In the genomic region with DNA sequence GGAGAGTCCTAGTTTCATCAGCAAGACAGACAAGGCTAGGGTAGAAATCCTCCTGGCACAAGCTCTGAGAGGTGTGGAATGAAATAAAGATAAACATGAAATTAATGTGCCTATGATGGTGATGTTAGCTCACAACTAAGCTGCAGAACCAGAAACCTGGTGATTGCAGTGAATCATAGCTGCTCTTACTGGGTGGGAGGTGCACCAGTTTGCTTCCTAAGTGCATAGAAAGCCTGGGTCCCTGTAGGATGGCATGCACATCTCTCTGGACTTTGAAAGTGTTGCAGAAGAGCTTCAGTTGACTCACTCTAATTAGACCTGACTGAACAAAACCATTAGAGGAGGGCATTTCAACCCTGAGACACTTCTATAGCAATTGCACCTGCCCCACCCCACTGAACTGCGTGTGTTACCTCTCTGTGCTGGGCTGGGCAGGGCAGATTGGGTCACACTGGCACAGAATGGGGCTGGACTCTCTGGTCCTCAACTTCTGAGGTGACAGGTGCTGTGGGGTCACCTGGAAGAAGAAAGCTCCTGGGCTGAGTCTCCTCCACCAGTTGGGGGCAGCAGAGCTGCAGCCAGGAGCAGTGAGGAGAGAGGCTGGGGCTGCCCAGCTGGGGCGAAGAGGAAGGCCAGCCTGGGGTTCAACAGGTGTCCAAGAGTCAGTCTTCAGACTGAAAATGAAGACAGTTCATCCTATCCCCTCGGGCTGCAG, we compare ENCODE assay signal across 12 cellular contexts. TPM values are rescaled to one million over a fixed set of nuclear protein-coding genes. Genes with fewer than 3 reads are reported as not detected.
DNase-seq lines count a peak whose midpoint lies in the region; ATAC-seq and TF ChIP-seq lines count a peak whose summit lies in the region.
"Had no signal": no experiment of that assay in that cellular context is flagged by ENCODE, and none has a peak within 500 bp of the region (broad histone marks: within the 10 kb centered on the region; RNA-seq: fewer than 3 reads in every experiment).

No MANE protein-coding gene starts in this region.

- peak; percentile 42 for TF ChIP-seq CTCF in A673 (conservative IDR thresholded peaks at IDR 0.05; ENCODE audit: low read depth, low read length)
- peak; percentile 77 for TF ChIP-seq CTCF in GM12874 (IDR thresholded peaks at IDR 0.05; ENCODE audit: insufficient read depth, low read depth, low read length)
- TF ChIP-seq CTCF in SK-N-SH (IDR thresholded peaks at IDR 0.05), result no peak; the same call in 1 of the 2 replicates

- peak; percentile 83 for ATAC-seq in left colon
- ATAC-seq in HG02981 (IDR thresholded peaks at IDR 0.05; ENCODE audit: unreplicated experiment), result no peak
- ATAC-seq in GM19463 (IDR thresholded peaks at IDR 0.05; ENCODE audit: unreplicated experiment), result no peak
- ATAC-seq: activated T-cell treated with anti-CD3 and anti-CD28 coated beads, Interleukin-2, amount 50 U/mL, for 72 hours had no signal

- POLR2A ChIA-PET in A673 (lab: Charles Lee; ENCODE audit: low non-redundant PET) (interaction anchor here (0.7 kb wide), 1 partner anchor 19 kb away, joined by 3 read pairs; no protein-coding TSS in a partner anchor), SK-N-SH (lab: Yijun Ruan, JAX) (no interaction called here)

- intact Hi-C loops in A673 (cut with micrococcal nuclease; ENCODE audit: unreplicated experiment), result no loop called here
- intact Hi-C loops in left colon (cut with DNase I, micrococcal nuclease), result no loop called here

- TF ChIP-seq EP300 in SK-N-SH (IDR thresholded peaks at IDR 0.05; ENCODE audit: borderline replicate concordance in 1 of 2, low read depth in 1 of 2, low read length in 1 of 2), result no peak

- H3K4me2 ChIP-seq in SK-N-SH, result no peak overlapping the region

- H3K4me1 ChIP-seq in A673 (ENCODE audit: insufficient read depth, low read length, poor library complexity, severe bottlenecking), result no peaks in the 10 kb centered on the region
- H3K4me1 ChIP-seq in SK-N-SH (ENCODE audit: control insufficient read depth in 1 of 2, insufficient read depth in 2 of 2, low read depth in 1 of 2, low read length in 1 of 2), result no peaks in the 10 kb centered on the region

- TF ChIP-seq RAD21 in SK-N-SH (IDR thresholded peaks at IDR 0.05; ENCODE audit: low read length), result no peak

- no peaks in the 10 kb centered on the region for H3K9me3 ChIP-seq in A673 (ENCODE audit: low read depth, low read length, poor library complexity, severe bottlenecking)
- no peaks in the 10 kb centered on the region for H3K9me3 ChIP-seq in SK-N-SH

- H3F3A ChIP-seq in SK-N-SH (replicated peaks; ENCODE audit: insufficient read depth), result no peaks in the 10 kb centered on the region

- no peak overlapping the region for H3K9ac ChIP-seq in SK-N-SH

- DNase-seq in A673 (ENCODE audit: low spot score), result no peak
- DNase-seq in SK-MEL-5 (ENCODE audit: low read depth, low spot score), result peak; percentile 22
- peak in 1 of 2 donors; percentile 41 for DNase-seq in left colon
- DNase-seq in T-helper 9 cell, result no peak
- no peak for DNase-seq in SK-N-SH
- DNase-seq: activated T-cell treated with anti-CD3 and anti-CD28 coated beads, Interleukin-2, amount 50 U/mL, for 72 hours; CD8-positive, alpha-beta memory T cell; NCI-H1436 treated with DMSO at 0.1 percent for 48 hours had no signal

- WGBS in SK-N-SH (ENCODE audit: low lambda C conversion rate), result 15% methylated on average over 2 of the region's 3 CpGs

- no peaks in the 10 kb centered on the region for H3K36me3 ChIP-seq in A673 (ENCODE audit: insufficient read depth, low read length, poor library complexity, severe bottlenecking)
- H3K36me3 ChIP-seq in SK-N-SH (replicated peaks in 1 of 2; ENCODE audit: control insufficient read depth in 1 of 2, insufficient read depth in 2 of 2, low read length in 1 of 2), result no peaks in the 10 kb centered on the region

- H3K79me2 ChIP-seq in SK-N-SH (ENCODE audit: insufficient read depth), result no peaks in the 10 kb centered on the region

- no peak overlapping the region for H2AFZ ChIP-seq in SK-N-SH (ENCODE audit: low read depth)

- CTCF ChIA-PET in A673 (lab: Charles Lee) (no interaction called here), SK-N-SH (lab: Yijun Ruan, JAX) (interaction anchor here (0.7 to 4.2 kb wide), 13 partner anchors 10 to 280 kb away, joined by 3 to 24 read pairs (median 3); a partner anchor contains a TSS)

- H3K4me3 ChIP-seq in A673 (ENCODE audit: low read depth, low read length, poor library complexity, severe bottlenecking) (no peak overlapping the region), SK-N-SH (ENCODE audit: low read depth in 2 of 2, low read length in 1 of 2) (no peak overlapping the region)
- H3K4me3 ChIP-seq: skin epidermis had no signal

- no peak overlapping the region for H3K27ac ChIP-seq in A673 (ENCODE audit: low read depth, low read length, poor library complexity, severe bottlenecking)
- H3K27ac ChIP-seq in SK-N-SH (ENCODE audit: low read depth in 2 of 2, low read length in 1 of 2), result no peak overlapping the region
- H3K27ac ChIP-seq: skin epidermis had no signal

- H4K20me1 ChIP-seq in SK-N-SH (ENCODE audit: insufficient read depth), result no peaks in the 10 kb centered on the region

- H3K27me3 ChIP-seq in A673 (replicated peaks; ENCODE audit: insufficient read depth, low read depth, low read length, poor library complexity), result no peaks in the 10 kb centered on the region
- H3K27me3 ChIP-seq in SK-N-SH (ENCODE audit: insufficient read depth), result no peaks in the 10 kb centered on the region

- in situ Hi-C loops in SK-MEL-5 (cut with HindIII; ENCODE audit: low pct_unique_long_range_greater_than_20kb, low sequenced_read_pairs), result no loop called here

- no peaks in the 10 kb centered on the region for H3K9me2 ChIP-seq in SK-N-SH

- BruUV-seq in A673 (replicated peaks; lab: Mats Ljungman, UMichigan), result no TSS peak

TF ChIP-seq in SK-N-SH, 30 proteins besides CTCF, POLR2A, EP300 and RAD21 (continues in another document):
- TF ChIP-seq RXRA (IDR thresholded peaks at IDR 0.05; ENCODE audit: borderline replicate concordance, low read depth) (no peak), ELF1 (IDR thresholded peaks at IDR 0.05) (no peak), FOXM1 (IDR thresholded peaks at IDR 0.05; ENCODE audit: low read depth) (no peak), YY1 (IDR thresholded peaks at IDR 0.05; ENCODE audit: low read depth) (no peak), TAF1 (IDR thresholded peaks at IDR 0.05; ENCODE audit: borderline replicate concordance, low read depth, low read length) (no peak), EZH2phosphoT487 (IDR thresholded peaks at IDR 0.05; ENCODE audit: borderline replicate concordance, low read depth) (no peak), SIN3A (IDR thresholded peaks at IDR 0.05; ENCODE audit: borderline replicate concordance, low read depth, low read length) (no peak), GABPA (IDR thresholded peaks at IDR 0.05; ENCODE audit: low read depth) (no peak), RCOR1 (IDR thresholded peaks at IDR 0.05; ENCODE audit: low read length) (no peak), JUND (IDR thresholded peaks at IDR 0.05) (no peak), GATA2 (CRISPR knock-in tag; IDR thresholded peaks at IDR 0.05) (no peak)
- TF ChIP-seq, protein P1, sequence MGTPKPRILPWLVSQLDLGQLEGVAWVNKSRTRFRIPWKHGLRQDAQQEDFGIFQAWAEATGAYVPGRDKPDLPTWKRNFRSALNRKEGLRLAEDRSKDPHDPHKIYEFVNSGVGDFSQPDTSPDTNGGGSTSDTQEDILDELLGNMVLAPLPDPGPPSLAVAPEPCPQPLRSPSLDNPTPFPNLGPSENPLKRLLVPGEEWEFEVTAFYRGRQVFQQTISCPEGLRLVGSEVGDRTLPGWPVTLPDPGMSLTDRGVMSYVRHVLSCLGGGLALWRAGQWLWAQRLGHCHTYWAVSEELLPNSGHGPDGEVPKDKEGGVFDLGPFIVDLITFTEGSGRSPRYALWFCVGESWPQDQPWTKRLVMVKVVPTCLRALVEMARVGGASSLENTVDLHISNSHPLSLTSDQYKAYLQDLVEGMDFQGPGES (IDR thresholded peaks at IDR 0.05; ENCODE audit: low read depth, low read length), result no peak
- TF ChIP-seq, protein P2, sequence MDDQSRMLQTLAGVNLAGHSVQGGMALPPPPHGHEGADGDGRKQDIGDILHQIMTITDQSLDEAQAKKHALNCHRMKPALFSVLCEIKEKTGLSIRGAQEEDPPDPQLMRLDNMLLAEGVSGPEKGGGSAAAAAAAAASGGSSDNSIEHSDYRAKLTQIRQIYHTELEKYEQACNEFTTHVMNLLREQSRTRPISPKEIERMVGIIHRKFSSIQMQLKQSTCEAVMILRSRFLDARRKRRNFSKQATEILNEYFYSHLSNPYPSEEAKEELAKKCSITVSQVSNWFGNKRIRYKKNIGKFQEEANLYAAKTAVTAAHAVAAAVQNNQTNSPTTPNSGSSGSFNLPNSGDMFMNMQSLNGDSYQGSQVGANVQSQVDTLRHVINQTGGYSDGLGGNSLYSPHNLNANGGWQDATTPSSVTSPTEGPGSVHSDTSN (IDR thresholded peaks at IDR 0.05), result no peak
- TF ChIP-seq, protein P3, sequence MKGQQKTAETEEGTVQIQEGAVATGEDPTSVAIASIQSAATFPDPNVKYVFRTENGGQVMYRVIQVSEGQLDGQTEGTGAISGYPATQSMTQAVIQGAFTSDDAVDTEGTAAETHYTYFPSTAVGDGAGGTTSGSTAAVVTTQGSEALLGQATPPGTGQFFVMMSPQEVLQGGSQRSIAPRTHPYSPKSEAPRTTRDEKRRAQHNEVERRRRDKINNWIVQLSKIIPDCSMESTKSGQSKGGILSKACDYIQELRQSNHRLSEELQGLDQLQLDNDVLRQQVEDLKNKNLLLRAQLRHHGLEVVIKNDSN (IDR thresholded peaks at IDR 0.05; ENCODE audit: borderline replicate concordance, low read depth), result no peak
- TF ChIP-seq, protein P4, sequence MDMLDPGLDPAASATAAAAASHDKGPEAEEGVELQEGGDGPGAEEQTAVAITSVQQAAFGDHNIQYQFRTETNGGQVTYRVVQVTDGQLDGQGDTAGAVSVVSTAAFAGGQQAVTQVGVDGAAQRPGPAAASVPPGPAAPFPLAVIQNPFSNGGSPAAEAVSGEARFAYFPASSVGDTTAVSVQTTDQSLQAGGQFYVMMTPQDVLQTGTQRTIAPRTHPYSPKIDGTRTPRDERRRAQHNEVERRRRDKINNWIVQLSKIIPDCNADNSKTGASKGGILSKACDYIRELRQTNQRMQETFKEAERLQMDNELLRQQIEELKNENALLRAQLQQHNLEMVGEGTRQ (IDR thresholded peaks at IDR 0.05; ENCODE audit: borderline replicate concordance, low read depth, low read length), result no peak

RNA-seq across cellular contexts. Expression of a gene that starts 57.9 kb away (rescaled TPM):
- not detected in 2 replicates for total RNA-seq in A673 (2021)
- not detected in 2 replicates for total RNA-seq in SK-MEL-5 (2014; rRNA removed; shearing (Covaris generic))
- not detected in 2 replicates for polyA plus RNA-seq in SK-MEL-5 (2015; cell fraction: cytosol; rRNA removed)
- polyA plus RNA-seq in SK-MEL-5 (2015; cell fraction: nucleus; rRNA removed), result not detected in 2 replicates
- total RNA-seq in left colon, result under 1 TPM in 1 of 2 donors, not detected in 1; 0.45 TPM
- polyA plus RNA-seq in SK-N-SH (2012; rRNA removed), result not detected in 2 replicates
- not detected in 2 replicates for polyA plus RNA-seq in SK-N-SH (2012; cell fraction: cytosol; rRNA removed)
- polyA plus RNA-seq in SK-N-SH (2012; cell fraction: nucleus; rRNA removed), result not detected in 2 replicates
- total RNA-seq: activated T-cell treated with anti-CD3 and anti-CD28 coated beads, Interleukin-2, amount 50 U/mL, for 72 hours; CD8-positive, alpha-beta memory T cell had no signal
- polyA plus RNA-seq: CD8-positive, alpha-beta memory T cell had no signal
